In the genomic region with DNA sequence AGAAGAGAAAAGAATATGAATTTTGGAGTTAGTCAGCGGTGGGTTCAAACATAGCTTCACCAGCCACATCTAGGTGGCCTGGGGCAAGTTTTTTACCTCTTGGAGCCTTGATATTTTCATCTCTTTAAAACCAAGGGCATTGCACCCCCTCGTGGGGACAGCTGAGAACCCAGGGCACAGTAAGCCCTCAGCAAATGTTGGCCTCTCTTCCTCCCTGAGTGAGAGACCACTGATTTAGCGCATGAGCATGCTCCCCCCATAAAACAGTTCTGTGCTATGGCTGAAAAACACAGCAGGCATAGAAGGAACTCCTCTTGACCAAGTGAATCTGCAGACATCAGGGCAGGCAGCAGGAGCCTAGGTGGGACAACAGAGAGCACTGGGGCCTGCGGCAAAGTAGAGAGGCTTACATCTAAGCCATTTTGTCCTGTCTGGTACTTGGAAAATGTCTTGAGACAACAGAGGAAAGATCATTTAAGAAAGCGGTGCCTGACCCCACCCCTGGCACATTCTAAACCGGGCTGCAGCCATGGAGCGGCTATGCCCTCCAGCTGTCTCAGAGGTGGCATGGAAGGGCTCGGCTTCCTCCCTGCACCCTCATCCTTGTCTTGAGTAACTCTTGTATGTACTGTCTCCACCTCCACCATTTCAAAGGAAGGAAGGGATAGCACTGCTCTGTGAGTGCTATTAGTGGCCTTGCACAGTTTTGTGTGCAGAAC, we compare ENCODE assay signal across 9 cellular contexts.
DNase-seq lines count a peak whose midpoint lies in the region; ATAC-seq and TF ChIP-seq lines count a peak whose summit lies in the region.
"Had no signal": no experiment of that assay in that cellular context is flagged by ENCODE, and none has a peak within 500 bp of the region (broad histone marks: within the 10 kb centered on the region; RNA-seq: fewer than 3 reads in every experiment).

No MANE protein-coding gene starts in this region.

- CTCF ChIA-PET in activated CD4-positive, alpha-beta T cell treated with anti-CD3 and anti-CD28 coated beads for 36 hours (lab: Charles Lee): no interaction called here

- no peak for TF ChIP-seq EP300 in upper lobe of left lung (IDR thresholded peaks at IDR 0.05)

- H3K9me3 ChIP-seq in upper lobe of left lung: peaks cover 0 to 10% (median 7%) of the 10 kb centered on the region in 4 donors

- H3K9me3 Mint-ChIP-seq in activated CD4-positive, alpha-beta T cell treated with anti-CD3 and anti-CD28 coated beads for 36 hours (ENCODE audit: low read depth): peaks cover 10% of the 10 kb centered on the region
- H3K9me3 Mint-ChIP-seq in chondrocyte (ENCODE audit: low read depth) (peaks cover 16% of the 10 kb centered on the region), progenitor cell of endocrine pancreas (ENCODE audit: low read depth) (peaks cover 7% of the 10 kb centered on the region)
- H3K9me3 Mint-ChIP-seq in activated CD4-positive, alpha-beta T cell treated with anti-CD3 and anti-CD28 coated beads, Interleukin-2, amount 10 ng/mL, durations not matched to agents 24 days and 14 days: no peaks in the 10 kb centered on the region

- POLR2A ChIA-PET in activated CD4-positive, alpha-beta T cell treated with anti-CD3 and anti-CD28 coated beads for 36 hours (lab: Charles Lee): no interaction called here

- no peaks in the 10 kb centered on the region for H3K4me1 Mint-ChIP-seq in activated CD4-positive, alpha-beta T cell treated with anti-CD3 and anti-CD28 coated beads for 36 hours
- peaks cover 8% of the 10 kb centered on the region for H3K4me1 Mint-ChIP-seq in chondrocyte (ENCODE audit: low read depth)
- H3K4me1 Mint-ChIP-seq in progenitor cell of endocrine pancreas (ENCODE audit: low read depth): peaks cover 2% of the 10 kb centered on the region
- H3K4me1 Mint-ChIP-seq in activated CD4-positive, alpha-beta T cell treated with anti-CD3 and anti-CD28 coated beads, Interleukin-2, amount 10 ng/mL, durations not matched to agents 24 days and 14 days: no peaks in the 10 kb centered on the region
- H3K4me1 Mint-ChIP-seq: CD4-positive, CD25-positive, alpha-beta regulatory T cell had no signal

- no peaks in the 10 kb centered on the region for H3K36me3 ChIP-seq in upper lobe of left lung

- no peaks in the 10 kb centered on the region for H3K36me3 Mint-ChIP-seq in activated CD4-positive, alpha-beta T cell treated with anti-CD3 and anti-CD28 coated beads for 36 hours (ENCODE audit: low read depth)
- H3K36me3 Mint-ChIP-seq in chondrocyte (ENCODE audit: low read depth): peaks cover 2% of the 10 kb centered on the region
- H3K36me3 Mint-ChIP-seq in progenitor cell of endocrine pancreas (ENCODE audit: insufficient read depth): peaks cover 2% of the 10 kb centered on the region
- no peaks in the 10 kb centered on the region for H3K36me3 Mint-ChIP-seq in activated CD4-positive, alpha-beta T cell treated with anti-CD3 and anti-CD28 coated beads, Interleukin-2, amount 10 ng/mL, durations not matched to agents 24 days and 14 days (ENCODE audit: low read depth)
- H3K36me3 Mint-ChIP-seq: CD4-positive, CD25-positive, alpha-beta regulatory T cell had no signal

- intact Hi-C loops in activated CD4-positive, alpha-beta T cell treated with anti-CD3 and anti-CD28 coated beads for 36 hours (cut with DNase I, micrococcal nuclease): loop anchor here in 1 of 2 experiments (1.0 to 2.0 kb wide), 2 partner anchors 147 to 295 kb away; no protein-coding TSS in a partner anchor
- intact Hi-C loops in activated CD4-positive, alpha-beta T cell treated with anti-CD3 and anti-CD28 coated beads, Interleukin-2, amount 10 ng/mL, durations not matched to agents 24 days and 14 days (cut with micrococcal nuclease): loop anchor here (5.0 kb wide), 1 partner anchor 148 kb away; no protein-coding TSS in a partner anchor

- H3K4me3 Mint-ChIP-seq in activated CD4-positive, alpha-beta T cell treated with anti-CD3 and anti-CD28 coated beads for 36 hours: no peak overlapping the region
- H3K4me3 Mint-ChIP-seq in chondrocyte (ENCODE audit: unreplicated experiment) (no peak overlapping the region), progenitor cell of endocrine pancreas (ENCODE audit: low read depth) (no peak overlapping the region)
- no peak overlapping the region for H3K4me3 Mint-ChIP-seq in activated CD4-positive, alpha-beta T cell treated with anti-CD3 and anti-CD28 coated beads, Interleukin-2, amount 10 ng/mL, durations not matched to agents 24 days and 14 days
- H3K4me3 Mint-ChIP-seq: CD4-positive, CD25-positive, alpha-beta regulatory T cell had no signal

- DNase-seq in activated CD4-positive, alpha-beta T cell treated with anti-CD3 and anti-CD28 coated beads for 36 hours: peak; percentile 29
- DNase-seq in activated CD4-positive, alpha-beta T cell treated with anti-CD3 and anti-CD28 coated beads for 4 hours: no peak
- DNase-seq in LNCaP clone FGC (ENCODE audit: low read depth) (no peak), chondrocyte (ENCODE audit: low spot score) (no peak), progenitor cell of endocrine pancreas (ENCODE audit: low spot score, unreplicated experiment) (no peak), upper lobe of left lung (no peak), NCI-H226 (no peak)
- no peak for DNase-seq in activated CD4-positive, alpha-beta T cell treated with anti-CD3 and anti-CD28 coated beads, Interleukin-2, amount 10 ng/mL, durations not matched to agents 24 days and 14 days

- no peak overlapping the region for H3K4me3 ChIP-seq in LNCaP clone FGC (ENCODE audit: low read depth, low read length)
- H3K4me3 ChIP-seq in upper lobe of left lung: no peak overlapping the region

- TF ChIP-seq CTCF in LNCaP clone FGC (IDR thresholded peaks at IDR 0.05; ENCODE audit: control insufficient read depth, extremely low read depth, insufficient read depth): peak; percentile 60
- peak; percentile 74 for TF ChIP-seq CTCF in chondrocyte (IDR thresholded peaks at IDR 0.05)
- peak; percentile 57 for TF ChIP-seq CTCF in progenitor cell of endocrine pancreas (IDR thresholded peaks at IDR 0.05; ENCODE audit: unreplicated experiment)
- peak in 1 of 6 experiments; percentile 20 for TF ChIP-seq CTCF in upper lobe of left lung (IDR thresholded peaks at IDR 0.05)

- no peak overlapping the region for H3K27ac ChIP-seq in upper lobe of left lung

- peaks cover 0 to 6% (median 0%) of the 10 kb centered on the region in 4 donors for H3K4me1 ChIP-seq in upper lobe of left lung

- H3K27me3 Mint-ChIP-seq in activated CD4-positive, alpha-beta T cell treated with anti-CD3 and anti-CD28 coated beads for 36 hours: no peaks in the 10 kb centered on the region
- H3K27me3 Mint-ChIP-seq in chondrocyte (ENCODE audit: low read depth) (no peaks in the 10 kb centered on the region), progenitor cell of endocrine pancreas (peaks cover 6% of the 10 kb centered on the region)
- peaks cover 7% of the 10 kb centered on the region for H3K27me3 Mint-ChIP-seq in activated CD4-positive, alpha-beta T cell treated with anti-CD3 and anti-CD28 coated beads, Interleukin-2, amount 10 ng/mL, durations not matched to agents 24 days and 14 days

- TF ChIP-seq POLR2A in upper lobe of left lung (IDR thresholded peaks at IDR 0.05): no peak

- no peaks in the 10 kb centered on the region for H3K27me3 ChIP-seq in upper lobe of left lung

- ATAC-seq in activated CD4-positive, alpha-beta T cell treated with anti-CD3 and anti-CD28 coated beads for 36 hours: no peak
- no peak for ATAC-seq in upper lobe of left lung (ENCODE audit: low FRiP score in 2 of 2)

- H3K27ac Mint-ChIP-seq in activated CD4-positive, alpha-beta T cell treated with anti-CD3 and anti-CD28 coated beads for 36 hours: no peak overlapping the region
- H3K27ac Mint-ChIP-seq in chondrocyte (ENCODE audit: unreplicated experiment): no peak overlapping the region
- no peak overlapping the region for H3K27ac Mint-ChIP-seq in progenitor cell of endocrine pancreas
- no peak overlapping the region for H3K27ac Mint-ChIP-seq in activated CD4-positive, alpha-beta T cell treated with anti-CD3 and anti-CD28 coated beads, Interleukin-2, amount 10 ng/mL, durations not matched to agents 24 days and 14 days

- WGBS in upper lobe of left lung, 2 donors: 85% methylated on average over 8 of the region's 8 CpGs
